In the genomic region with DNA sequence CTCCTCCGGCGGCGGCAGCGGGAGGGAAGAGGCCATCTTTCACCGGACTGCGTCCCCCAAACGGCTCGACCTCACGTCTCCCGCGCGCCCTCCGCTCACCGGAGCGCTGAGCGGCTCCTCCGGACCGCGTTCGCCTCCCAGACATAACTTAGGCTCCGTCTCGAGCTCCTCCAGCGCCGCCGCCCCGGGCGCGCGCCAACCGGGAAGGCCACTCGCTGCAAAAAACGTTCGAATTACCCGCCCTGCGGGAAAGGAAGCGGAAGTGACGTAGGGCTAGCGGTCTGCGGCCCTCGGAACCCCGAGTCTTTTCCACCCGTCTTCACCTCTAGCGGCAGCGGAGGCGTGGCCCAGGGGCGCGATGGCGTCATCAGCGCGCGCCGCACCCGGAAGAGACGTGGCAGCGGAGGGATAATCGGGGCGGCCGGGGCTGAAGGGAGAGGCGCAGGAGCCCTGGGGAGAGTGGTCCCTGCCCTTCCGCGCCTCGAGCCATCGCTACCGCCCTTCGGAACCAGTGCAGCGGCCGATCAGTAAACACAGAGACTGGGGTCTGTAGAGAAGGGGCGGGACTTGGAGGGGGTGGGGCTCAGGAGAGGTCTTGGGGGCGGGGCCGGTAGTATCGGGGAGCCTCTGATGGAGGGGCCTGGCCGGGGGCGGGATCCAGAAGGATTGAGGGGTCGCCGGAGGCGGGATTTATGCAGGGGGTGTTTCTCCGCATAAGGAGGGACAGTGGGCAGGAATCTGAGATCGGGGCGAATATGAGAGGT, we compare ENCODE assay signal across 8 cellular contexts. TPM values are rescaled to one million over a fixed set of nuclear protein-coding genes. Genes with fewer than 3 reads are reported as not detected.
DNase-seq lines count a peak whose midpoint lies in the region; ATAC-seq lines count a peak whose summit lies in the region.

A gene with protein sequence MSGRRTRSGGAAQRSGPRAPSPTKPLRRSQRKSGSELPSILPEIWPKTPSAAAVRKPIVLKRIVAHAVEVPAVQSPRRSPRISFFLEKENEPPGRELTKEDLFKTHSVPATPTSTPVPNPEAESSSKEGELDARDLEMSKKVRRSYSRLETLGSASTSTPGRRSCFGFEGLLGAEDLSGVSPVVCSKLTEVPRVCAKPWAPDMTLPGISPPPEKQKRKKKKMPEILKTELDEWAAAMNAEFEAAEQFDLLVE (minus strand): TSS at position 207 of the 764 bp plus-strand sequence. CDS start 62 bp downstream, at position 145.
A gene (plus strand): TSS at position 389 of the 764 bp plus-strand sequence. CDS start 477 bp downstream, outside the sequence.

- H3K36me3 ChIP-seq in rectal smooth muscle tissue (ENCODE audit: control insufficient read depth, insufficient read depth, low read length): peaks cover 10% of the 10 kb centered on the region
- H3K36me3 ChIP-seq in aorta (ENCODE audit: control insufficient read depth in 1 of 2, insufficient read depth in 2 of 2, low read length in 1 of 2): no peaks in the 10 kb centered on the region

- intact Hi-C loops in aorta (cut with DNase I): loop anchor here (5.0 to 10.0 kb wide), 2 partner anchors 38 to 59 kb away; a partner anchor contains a TSS

- H3K27me3 ChIP-seq in rectal smooth muscle tissue (ENCODE audit: control insufficient read depth, insufficient read depth, low read length) (no peaks in the 10 kb centered on the region), aorta (ENCODE audit: control insufficient read depth in 1 of 2, insufficient read depth in 2 of 2, low read length in 1 of 2) (no peaks in the 10 kb centered on the region)

- ATAC-seq in GM18511 (IDR thresholded peaks at IDR 0.05; ENCODE audit: unreplicated experiment) (peak; percentile 80), HG03025 (IDR thresholded peaks at IDR 0.05; ENCODE audit: low FRiP score, unreplicated experiment) (peak; percentile 67), aorta (ENCODE audit: low FRiP score) (peak; percentile 98)

- H3K4me1 ChIP-seq in rectal smooth muscle tissue (ENCODE audit: control insufficient read depth, insufficient read depth, low read length): peaks cover 4% of the 10 kb centered on the region
- H3K4me1 ChIP-seq in aorta (ENCODE audit: control insufficient read depth in 1 of 2, insufficient read depth in 2 of 2, low read length in 2 of 2): no peaks in the 10 kb centered on the region

- H3K27ac ChIP-seq in rectal smooth muscle tissue (ENCODE audit: low read depth, low read length) (peak within 1 kb of the TSS; percentile 91), aorta (ENCODE audit: low read depth in 1 of 2, low read length in 2 of 2) (peak within 1 kb of the TSS; percentile 17 to 35)

- peak within 1 kb of the TSS; percentile 88 for H3K9ac ChIP-seq in rectal smooth muscle tissue (ENCODE audit: low read length)

- WGBS in aorta, 2 donors: 0 to 1% methylated on average over 72 to 79 of the region's 79 CpGs

- H3K9me3 ChIP-seq in aorta (ENCODE audit: control insufficient read depth, low read length): no peaks in the 10 kb centered on the region

- H3K4me3 ChIP-seq in rectal smooth muscle tissue (ENCODE audit: low read length) (peak within 1 kb of the TSS; percentile 75), aorta (ENCODE audit: low read length in 2 of 2) (peak within 1 kb of the TSS; percentile 79 to 83)

- DNase-seq in NCI-H2081 treated with DMSO at 0.1 percent for 48 hours (lab: John Stamatoyannopoulos, UW) (peak; percentile 58), T1000 (lab: John Stamatoyannopoulos, UW) (peak; percentile 95), astrocyte of the hippocampus (ENCODE audit: low read depth, low spot score) (peak; percentile 99), hepatic stellate cell (ENCODE audit: low spot score) (peak; percentile 99), aorta (peak; percentile 97 to 98)

RNA-seq across cellular contexts. Expression of the first gene that starts in this region (rescaled TPM):
- total RNA-seq in aorta: 1 to 10 TPM in 1 of 2 donors, under 1 TPM in 1; 0.81 to 1.0 TPM
- polyA plus RNA-seq in aorta: 1 to 10 TPM in 1 of 2 donors, under 1 TPM in 1; 1.00 to 2.5 TPM

RNA-seq across cellular contexts. Expression of the second gene that starts in this region (rescaled TPM):
- total RNA-seq in aorta: 10 to 100 TPM; 31.5 to 35.0 TPM
- polyA plus RNA-seq in aorta: 10 to 100 TPM; 24.9 to 69.9 TPM

Comparison
In these comparisons a context has a peak if more than half of its experiments do, and no peak if none do; other contexts are left out.
1. Peak in every context shown above with its lines: DNase-seq, ATAC-seq, H3K4me3 ChIP-seq and H3K27ac ChIP-seq.